Comparison of ENCODE assay signal across 26 cellular contexts in genomic region chr3:24513463-24513862, GRCh38. TPM values are rescaled to one million over a fixed set of nuclear protein-coding genes. Genes with fewer than 3 reads are reported as not detected.
"Had no signal": no experiment of that assay in that cellular context is flagged by ENCODE, and none has a peak within 500 bp of the region (broad histone marks: within the 10 kb centered on the region; RNA-seq: fewer than 3 reads in every experiment).

No MANE protein-coding gene starts in this region.

- H3K4me3 ChIP-seq: cardiac muscle cell, gastrocnemius medialis, ovary, psoas muscle, suprapubic skin, tibial nerve had no signal

- H3K36me3 Mint-ChIP-seq: activated naive CD8-positive, alpha-beta T cell treated with anti-CD3 and anti-CD28 coated beads, Interleukin-2, amount 10 ng/mL, durations not matched to agents 7 days and 5 days; natural killer cell treated with Interleukin-12 subunit alpha and Interleukin-12 subunit beta and Interleukin-15 and Interleukin-18, amount 100 ng/mL, for 72 hours; stimulated activated effector memory CD8-positive, alpha-beta T cell treated with anti-CD3 and anti-CD28 coated beads, Interleukin-12 subunit alpha, Interleukin-12 subunit beta, amount 100 ng/mL, for 72 hours had no signal

- ATAC-seq: gastrocnemius medialis; left ventricle myocardium superior; natural killer cell treated with Interleukin-12 subunit alpha and Interleukin-12 subunit beta and Interleukin-15 and Interleukin-18, amount 100 ng/mL, for 72 hours; psoas muscle; right cardiac atrium; stimulated activated effector memory CD8-positive, alpha-beta T cell treated with anti-CD3 and anti-CD28 coated beads, Interleukin-12 subunit alpha, Interleukin-12 subunit beta, amount 100 ng/mL, for 72 hours; stimulated activated naive CD8-positive, alpha-beta T cell treated with anti-CD3 and anti-CD28 coated beads, Interleukin-15, amount 100 ng/mL, for 72 hours had no signal

- H3K9me3 ChIP-seq: gastrocnemius medialis, ovary, psoas muscle, suprapubic skin, tibial nerve had no signal

- H3K27me3 ChIP-seq: gastrocnemius medialis, ovary, suprapubic skin, tibial nerve had no signal

- DNase-seq: activated CD4-positive, alpha-beta T cell treated with anti-CD3 and anti-CD28 coated beads for 1 hour; activated CD4-positive, alpha-beta T cell treated with anti-CD3 and anti-CD28 coated beads, Interleukin-2, amount 50 U/mL, for 1 hour; activated naive CD4-positive, alpha-beta T cell treated with Interleukin-2 at 50 U/mL for 16 hours; activated naive CD8-positive, alpha-beta T cell treated with anti-CD3 and anti-CD28 coated beads, Interleukin-2, amount 10 ng/mL, durations not matched to agents 7 days and 5 days; activated T-cell treated with anti-CD3 and anti-CD28 coated beads, Interleukin-2, amount 50 U/mL, for 24 hours; amygdala; dermis blood vessel endothelial cell; effector CD8-positive, alpha-beta T cell; erythroblast; gastrocnemius medialis; hypothalamus; left ventricle myocardium superior; mammary epithelial cell; ovary; psoas muscle; right cardiac atrium; stimulated activated CD4-positive, alpha-beta T cell treated with anti-CD3 and anti-CD28 coated beads, Interleukin-2, amount 100 ng/mL, for 24 hours; stimulated activated naive CD8-positive, alpha-beta T cell treated with anti-CD3 and anti-CD28 coated beads, Interleukin-15, amount 100 ng/mL, for 72 hours; T-helper 1 cell; WERI-Rb-1 had no signal

- H3K27ac Mint-ChIP-seq: activated naive CD8-positive, alpha-beta T cell treated with anti-CD3 and anti-CD28 coated beads, Interleukin-2, amount 10 ng/mL, durations not matched to agents 7 days and 5 days; activated T-cell treated with anti-CD3 and anti-CD28 coated beads, Interleukin-2, amount 50 U/mL, for 24 hours; activated T-helper 2 cell treated with anti-CD3 and anti-CD28 coated beads, Interferon-gamma antibody, Interleukin-2, Interleukin-4, amounts not matched to agents 10 μg/mL and 5 μg/mL and 100 μg/mL, durations not matched to agents 14 hours and 24 hours and 36 hours; natural killer cell treated with Interleukin-12 subunit alpha and Interleukin-12 subunit beta and Interleukin-15 and Interleukin-18, amount 100 ng/mL, for 72 hours; stimulated activated effector memory CD8-positive, alpha-beta T cell treated with anti-CD3 and anti-CD28 coated beads, Interleukin-12 subunit alpha, Interleukin-12 subunit beta, amount 100 ng/mL, for 72 hours; stimulated activated naive CD8-positive, alpha-beta T cell treated with anti-CD3 and anti-CD28 coated beads, Interleukin-15, amount 100 ng/mL, for 72 hours had no signal

- H3K27ac ChIP-seq: cardiac muscle cell, gastrocnemius medialis, ovary, psoas muscle, suprapubic skin, tibial nerve, WERI-Rb-1 had no signal

- H3K4me1 ChIP-seq: tibial nerve had no signal

- H3K36me3 ChIP-seq: cardiac muscle cell, gastrocnemius medialis, ovary, suprapubic skin, tibial nerve, WERI-Rb-1 had no signal

- H3K9me3 Mint-ChIP-seq: activated naive CD8-positive, alpha-beta T cell treated with anti-CD3 and anti-CD28 coated beads, Interleukin-2, amount 10 ng/mL, durations not matched to agents 7 days and 5 days; activated T-cell treated with anti-CD3 and anti-CD28 coated beads, Interleukin-2, amount 50 U/mL, for 24 hours; activated T-helper 2 cell treated with anti-CD3 and anti-CD28 coated beads, Interferon-gamma antibody, Interleukin-2, Interleukin-4, amounts not matched to agents 10 μg/mL and 5 μg/mL and 100 μg/mL, durations not matched to agents 14 hours and 24 hours and 36 hours; natural killer cell treated with Interleukin-12 subunit alpha and Interleukin-12 subunit beta and Interleukin-15 and Interleukin-18, amount 100 ng/mL, for 72 hours had no signal

RNA-seq across cellular contexts. Expression of gene THRB, which starts 18.8 kb away (rescaled TPM):
- total RNA-seq: activated naive CD8-positive, alpha-beta T cell treated with anti-CD3 and anti-CD28 coated beads, Interleukin-2, amount 10 ng/mL, durations not matched to agents 7 days and 5 days; activated T-helper 2 cell treated with anti-CD3 and anti-CD28 coated beads, Interferon-gamma antibody, Interleukin-2, Interleukin-4, amounts not matched to agents 10 μg/mL and 5 μg/mL and 100 μg/mL, durations not matched to agents 14 hours and 24 hours and 36 hours had no signal
